22 cellular contexts compared by ENCODE assay signal in genomic region chr11:46149342-46149741, GRCh38. TPM values are rescaled to one million over a fixed set of nuclear protein-coding genes. Genes with fewer than 3 reads are reported as not detected.
DNase-seq lines count a peak whose midpoint lies in the region; ATAC-seq and TF ChIP-seq lines count a peak whose summit lies in the region.
"Had no signal": no experiment of that assay in that cellular context is flagged by ENCODE, and none has a peak within 500 bp of the region (broad histone marks: within the 10 kb centered on the region; RNA-seq: fewer than 3 reads in every experiment).

No MANE protein-coding gene starts in this region.

- H4K91ac ChIP-seq in neuronal stem cell (ENCODE audit: low read depth, low read length, poor library complexity): no peak overlapping the region

- no peaks in the 10 kb centered on the region for H3K36me3 Mint-ChIP-seq in GM23338 (ENCODE audit: low read depth)
- H3K36me3 Mint-ChIP-seq in WTC11: no peaks in the 10 kb centered on the region
- H3K36me3 Mint-ChIP-seq in type B pancreatic cell: no peaks in the 10 kb centered on the region
- H3K36me3 Mint-ChIP-seq: CD4-positive, alpha-beta memory T cell had no signal

- no peak overlapping the region for H2BK15ac ChIP-seq in neuronal stem cell (ENCODE audit: low read length)

- peak; percentile 66 for ATAC-seq in GM23338
- peak; percentile 53 for ATAC-seq in WTC11
- no peak for ATAC-seq in foreskin keratinocyte

- no CpG with 5 or more reads among the region's 11 CpGs for WGBS in neuronal stem cell (ENCODE audit: extremely low coverage in 2 of 2, insufficient read length in 2 of 2, insufficient replicate concordance in 1 of 2), 2 donors

- H4K20me1 ChIP-seq in GM23338 (replicated peaks; ENCODE audit: insufficient read depth): no peaks in the 10 kb centered on the region
- H4K20me1 ChIP-seq: BLaER1 treated with 17β-estradiol and CSF1 and Interleukin-3, amounts not matched to agents 10 nM and 100 nM had no signal

- H4K8ac ChIP-seq in neuronal stem cell (ENCODE audit: low read depth, low read length): no peak overlapping the region

- DNase-seq in DMS153 (lab: John Stamatoyannopoulos, UW) (peak; percentile 46), DMS153 treated with DMSO at 0.1 percent for 48 hours (lab: John Stamatoyannopoulos, UW; ENCODE audit: unreplicated experiment) (no peak), GM23338 (ENCODE audit: low spot score) (peak; percentile 17), WTC11 (ENCODE audit: low spot score) (no peak), neuronal stem cell (ENCODE audit: low spot score) (no peak), NCI-H2196 (lab: John Stamatoyannopoulos, UW; ENCODE audit: unreplicated experiment) (no peak), type B pancreatic cell (ENCODE audit: extremely low spot score, unreplicated experiment) (no peak), foreskin keratinocyte (no peak)
- DNase-seq: CD4-positive, alpha-beta memory T cell; EL; GF-D8; MM.1S; NCI-H1048; NCI-H1436 treated with DMSO at 0.1 percent for 48 hours; NCI-H2029 treated with DMSO at 0.1 percent for 48 hours; NCI-H2171 treated with DMSO at 0.1 percent for 48 hours; NCI-H446; NCI-H526; NK-92 treated with Interleukin-12 subunit alpha and Interleukin-12 subunit beta, amount 100 ng/mL, for 24 hours had no signal

- peaks cover 8% of the 10 kb centered on the region for H3K9me2 ChIP-seq in GM23338 (ENCODE audit: insufficient read depth)

- H3K4ac ChIP-seq in neuronal stem cell (ENCODE audit: low read length): peak overlapping the region; percentile 89

- H3K9me3 Mint-ChIP-seq in GM23338 (no peaks in the 10 kb centered on the region), WTC11 (peaks cover 6% of the 10 kb centered on the region), type B pancreatic cell (no peaks in the 10 kb centered on the region)
- H3K9me3 Mint-ChIP-seq: T-helper 1 cell treated with Interleukin-12 subunit alpha and Interleukin-12 subunit beta and Interleukin-4 antibody, amounts not matched to agents 30 μg/mL and 1 μg/mL, for 36 hours had no signal

- H3K27ac Mint-ChIP-seq in GM23338 (no peak overlapping the region), WTC11 (no peak overlapping the region), type B pancreatic cell (no peak overlapping the region)
- H3K27ac Mint-ChIP-seq: T-helper 1 cell treated with Interleukin-12 subunit alpha and Interleukin-12 subunit beta and Interleukin-4 antibody, amounts not matched to agents 30 μg/mL and 1 μg/mL, for 36 hours had no signal

- H3K4me3 Mint-ChIP-seq in GM23338: no peak overlapping the region
- no peak overlapping the region for H3K4me3 Mint-ChIP-seq in WTC11
- no peak overlapping the region for H3K4me3 Mint-ChIP-seq in type B pancreatic cell
- H3K4me3 Mint-ChIP-seq: CD4-positive, alpha-beta memory T cell; T-helper 1 cell treated with Interleukin-12 subunit alpha and Interleukin-12 subunit beta and Interleukin-4 antibody, amounts not matched to agents 30 μg/mL and 1 μg/mL, for 36 hours had no signal

- CTCF ChIA-PET in WTC11 (lab: Charles Lee): no interaction called here

- no peaks in the 10 kb centered on the region for H3K79me2 ChIP-seq in GM23338 (replicated peaks; ENCODE audit: insufficient read depth)

- TF ChIP-seq CTCF in GM23338 (conservative IDR thresholded peaks at IDR 0.05; ENCODE audit: low read depth in 2 of 2) (no peak), WTC11 (IDR thresholded peaks at IDR 0.05) (no peak), type B pancreatic cell (conservative IDR thresholded peaks at IDR 0.05) (no peak), foreskin keratinocyte (conservative IDR thresholded peaks at IDR 0.05) (no peak)

- peak overlapping the region; percentile 46 for H3K4me2 ChIP-seq in GM23338
- H3K4me2 ChIP-seq in neuronal stem cell (ENCODE audit: insufficient read depth, low read length, poor library complexity, severe bottlenecking): no peak overlapping the region
- H3K4me2 ChIP-seq: BLaER1 treated with 17β-estradiol and CSF1 and Interleukin-3, amounts not matched to agents 10 nM and 100 nM had no signal

- no peak overlapping the region for H2BK5ac ChIP-seq in neuronal stem cell (ENCODE audit: low read length)

- no peaks in the 10 kb centered on the region for H3F3A ChIP-seq in GM23338 (replicated peaks; ENCODE audit: low read depth)

- H3K9ac ChIP-seq in neuronal stem cell (ENCODE audit: low read depth, low read length, poor library complexity): peak overlapping the region; percentile 21
- H3K9ac ChIP-seq: BLaER1 treated with 17β-estradiol and CSF1 and Interleukin-3, amounts not matched to agents 10 nM and 100 nM had no signal

- no peak overlapping the region for H3K23ac ChIP-seq in neuronal stem cell (ENCODE audit: low read depth, low read length, poor library complexity)

- 0 out of 2 replicates have a peak overlapping the region, but pooled peaks have one; percentile 64 for H2AFZ ChIP-seq in GM23338
- H2AFZ ChIP-seq in neuronal stem cell (ENCODE audit: low read length): no peak overlapping the region

- H2BK12ac ChIP-seq in neuronal stem cell (ENCODE audit: low read length): no peak overlapping the region

- H3K9me3 ChIP-seq in neuronal stem cell (replicated peaks in 1 of 2; ENCODE audit: control insufficient read depth in 2 of 2, insufficient read depth in 1 of 2, low read depth in 1 of 2, low read length in 2 of 2): no peaks in the 10 kb centered on the region
- H3K9me3 ChIP-seq: BLaER1 treated with 17β-estradiol and CSF1 and Interleukin-3, amounts not matched to agents 10 nM and 100 nM had no signal

- H2AK5ac ChIP-seq in neuronal stem cell (ENCODE audit: low read depth, low read length): no peak overlapping the region

- no peak overlapping the region for H2BK120ac ChIP-seq in neuronal stem cell (ENCODE audit: low read depth, low read length)

- no peak overlapping the region for H3K14ac ChIP-seq in neuronal stem cell (ENCODE audit: low read length)

- no peak overlapping the region for H3K27ac ChIP-seq in GM23338 (ENCODE audit: low read depth)
- H3K27ac ChIP-seq in neuronal stem cell (replicated peaks; ENCODE audit: low read length): no peak overlapping the region
- no peak overlapping the region for H3K27ac ChIP-seq in foreskin keratinocyte
- H3K27ac ChIP-seq: 22Rv1; BLaER1 treated with 17β-estradiol and CSF1 and Interleukin-3, amounts not matched to agents 10 nM and 100 nM had no signal

- H3K4me1 ChIP-seq in GM23338 (ENCODE audit: insufficient read depth): peaks cover 20% of the 10 kb centered on the region
- no peaks in the 10 kb centered on the region for H3K4me1 ChIP-seq in neuronal stem cell (ENCODE audit: control insufficient read depth in 2 of 2, insufficient read depth in 1 of 2, low read depth in 1 of 2, low read length in 2 of 2)
- H3K4me1 ChIP-seq in foreskin keratinocyte: no peaks in the 10 kb centered on the region

- POLR2A ChIA-PET in WTC11 (lab: Charles Lee): no interaction called here

- no peaks in the 10 kb centered on the region for H3K27me3 ChIP-seq in GM23338 (ENCODE audit: insufficient read depth)
- H3K27me3 ChIP-seq in neuronal stem cell (ENCODE audit: control insufficient read depth in 3 of 3, insufficient read depth in 3 of 3, low read depth in 1 of 3, low read length in 3 of 3): peaks cover 0 to 21% (median 0%) of the 10 kb centered on the region in 3 experiments
- H3K27me3 ChIP-seq in foreskin keratinocyte: no peaks in the 10 kb centered on the region
- H3K27me3 ChIP-seq: BLaER1 treated with 17β-estradiol and CSF1 and Interleukin-3, amounts not matched to agents 10 nM and 100 nM had no signal

- H3K79me1 ChIP-seq in neuronal stem cell (ENCODE audit: low read depth, low read length): peaks cover 3% of the 10 kb centered on the region

- H3K27me3 Mint-ChIP-seq in GM23338 (ENCODE audit: insufficient read depth, low read depth, poor library complexity) (no peaks in the 10 kb centered on the region), WTC11 (ENCODE audit: low read depth) (no peaks in the 10 kb centered on the region), type B pancreatic cell (peaks cover 33% of the 10 kb centered on the region)

- H3K4me1 Mint-ChIP-seq in GM23338 (peaks cover 13% of the 10 kb centered on the region), WTC11 (peaks cover 10% of the 10 kb centered on the region), type B pancreatic cell (ENCODE audit: unreplicated experiment) (no peaks in the 10 kb centered on the region)
- H3K4me1 Mint-ChIP-seq: CD4-positive, alpha-beta memory T cell had no signal

- H3K4me3 ChIP-seq in GM23338 (no peak overlapping the region), neuronal stem cell (ENCODE audit: low read length in 2 of 2) (no peak overlapping the region)
- H3K4me3 ChIP-seq: BLaER1 treated with 17β-estradiol and CSF1 and Interleukin-3, amounts not matched to agents 10 nM and 100 nM had no signal

- no peaks in the 10 kb centered on the region for H3K36me3 ChIP-seq in GM23338 (ENCODE audit: insufficient read depth)
- no peaks in the 10 kb centered on the region for H3K36me3 ChIP-seq in neuronal stem cell (replicated peaks in 1 of 2; ENCODE audit: control insufficient read depth in 2 of 2, insufficient read depth in 2 of 2, low read length in 2 of 2)
- H3K36me3 ChIP-seq: BLaER1 treated with 17β-estradiol and CSF1 and Interleukin-3, amounts not matched to agents 10 nM and 100 nM had no signal

- H3K18ac ChIP-seq in neuronal stem cell (ENCODE audit: low read length): peak overlapping the region; percentile 83

TF ChIP-seq in GM23338, 12 proteins besides CTCF, POLR2A, EP300 and RAD21 (continues in another document):
- TF ChIP-seq POLR2AphosphoS5 (IDR thresholded peaks at IDR 0.05; ENCODE audit: low read depth): no peak

RNA-seq across cellular contexts. Expression of gene PHF21A, which starts 28.1 kb away (rescaled TPM):
- total RNA-seq in GM23338 (2014; rRNA removed; shearing (Covaris generic)): 14.2 and 23.6 TPM in 2 replicates
- polyA plus RNA-seq in GM23338 (2016; fragmentation: Nextera tagmentation; extraction: Ambion mirVana) (18.7 and 21.7 TPM in 2 replicates), foreskin keratinocyte (6.7 and 8.2 TPM in 2 replicates)
- total RNA-seq in WTC11 (2021) (29.4 to 36.6 TPM (median 33.1 TPM) in 3 replicates), type B pancreatic cell (ENCODE audit: low replicate concordance) (62.4 TPM in 2 replicates), foreskin keratinocyte (11.1 and 13.3 TPM in 2 replicates)
- 50.3 TPM for polyA plus RNA-seq in neuronal stem cell (2013, experiment 1 of 2)
- polyA plus RNA-seq in neuronal stem cell (2013, experiment 2 of 2): 49.2 TPM

Comparison
In these comparisons a context has a peak if more than half of its experiments do, and no peak if none do; other contexts are left out.
1. DNase-seq: peak in DMS153 (single experiment) and GM23338 (single experiment); none in DMS153 treated with DMSO at 0.1 percent for 48 hours (single experiment), WTC11 (single experiment), neuronal stem cell (single experiment), NCI-H2196 (single experiment), type B pancreatic cell (single experiment) and foreskin keratinocyte (0 of 2).